In genomic region chr13:21596722-21597121, GRCh38 we compare ENCODE assay signal across 24 cellular contexts.
"Had no signal": no experiment of that assay in that cellular context is flagged by ENCODE, and none has a peak within 500 bp of the region (broad histone marks: within the 10 kb centered on the region; RNA-seq: fewer than 3 reads in every experiment).

No MANE protein-coding gene starts in this region.

- DNase-seq: activated CD4-positive, alpha-beta memory T cell treated with anti-CD3 and anti-CD28 coated beads for 36 hours; activated CD4-positive, alpha-beta T cell treated with anti-CD3 and anti-CD28 coated beads for 4 hours; activated CD4-positive, CD25-positive, alpha-beta regulatory T cell; activated naive CD4-positive, alpha-beta T cell treated with Interleukin-2 at 50 U/mL for 16 hours; activated naive CD8-positive, alpha-beta T cell treated with anti-CD3 and anti-CD28 coated beads for 36 hours; activated T-cell treated with anti-CD3 and anti-CD28 coated beads, Interleukin-2, amount 50 U/mL, for 48 hours; endodermal cell; esophagus squamous epithelium; head of caudate nucleus; hypothalamus; left ventricle myocardium inferior; nephron progenitor cell; pancreas; psoas muscle; stimulated activated CD4-positive, alpha-beta T cell treated with anti-CD3 and anti-CD28 coated beads, Interleukin-4, amount 100 ng/mL, for 4 hours; stomach; T1000 had no signal

- H3K4me1 Mint-ChIP-seq: endodermal cell had no signal

- H3K4me3 ChIP-seq: coronary artery, esophagus squamous epithelium, gastroesophageal sphincter, left ventricle myocardium inferior, pancreas, psoas muscle, right atrium auricular region, stomach, suprapubic skin, tibial nerve had no signal

- H3K27me3 Mint-ChIP-seq: activated CD4-positive, alpha-beta memory T cell treated with anti-CD3 and anti-CD28 coated beads for 36 hours; activated naive CD8-positive, alpha-beta T cell treated with anti-CD3 and anti-CD28 coated beads for 36 hours; central memory CD8-positive, alpha-beta T cell had no signal

- FAIRE-seq: astrocyte, pancreas had no signal

- H3K9me3 ChIP-seq: pancreas, psoas muscle, stomach, suprapubic skin had no signal

- H3K9me3 Mint-ChIP-seq: central memory CD8-positive, alpha-beta T cell had no signal

- H3K27ac Mint-ChIP-seq: activated CD4-positive, alpha-beta memory T cell treated with anti-CD3 and anti-CD28 coated beads for 36 hours; activated naive CD8-positive, alpha-beta T cell treated with anti-CD3 and anti-CD28 coated beads for 36 hours; endodermal cell; nephron progenitor cell had no signal

- H3K27ac ChIP-seq: coronary artery, esophagus squamous epithelium, gastroesophageal sphincter, left ventricle myocardium inferior, pancreas, psoas muscle, right atrium auricular region, stomach, suprapubic skin, tibial nerve had no signal

- ATAC-seq: gastroesophageal sphincter, pancreas, psoas muscle had no signal

- H3K4me3 Mint-ChIP-seq: activated CD4-positive, alpha-beta memory T cell treated with anti-CD3 and anti-CD28 coated beads for 36 hours; activated naive CD8-positive, alpha-beta T cell treated with anti-CD3 and anti-CD28 coated beads for 36 hours; endodermal cell; nephron progenitor cell had no signal
